Comparison of ENCODE assay signal across 8 cellular contexts in the genomic region with DNA sequence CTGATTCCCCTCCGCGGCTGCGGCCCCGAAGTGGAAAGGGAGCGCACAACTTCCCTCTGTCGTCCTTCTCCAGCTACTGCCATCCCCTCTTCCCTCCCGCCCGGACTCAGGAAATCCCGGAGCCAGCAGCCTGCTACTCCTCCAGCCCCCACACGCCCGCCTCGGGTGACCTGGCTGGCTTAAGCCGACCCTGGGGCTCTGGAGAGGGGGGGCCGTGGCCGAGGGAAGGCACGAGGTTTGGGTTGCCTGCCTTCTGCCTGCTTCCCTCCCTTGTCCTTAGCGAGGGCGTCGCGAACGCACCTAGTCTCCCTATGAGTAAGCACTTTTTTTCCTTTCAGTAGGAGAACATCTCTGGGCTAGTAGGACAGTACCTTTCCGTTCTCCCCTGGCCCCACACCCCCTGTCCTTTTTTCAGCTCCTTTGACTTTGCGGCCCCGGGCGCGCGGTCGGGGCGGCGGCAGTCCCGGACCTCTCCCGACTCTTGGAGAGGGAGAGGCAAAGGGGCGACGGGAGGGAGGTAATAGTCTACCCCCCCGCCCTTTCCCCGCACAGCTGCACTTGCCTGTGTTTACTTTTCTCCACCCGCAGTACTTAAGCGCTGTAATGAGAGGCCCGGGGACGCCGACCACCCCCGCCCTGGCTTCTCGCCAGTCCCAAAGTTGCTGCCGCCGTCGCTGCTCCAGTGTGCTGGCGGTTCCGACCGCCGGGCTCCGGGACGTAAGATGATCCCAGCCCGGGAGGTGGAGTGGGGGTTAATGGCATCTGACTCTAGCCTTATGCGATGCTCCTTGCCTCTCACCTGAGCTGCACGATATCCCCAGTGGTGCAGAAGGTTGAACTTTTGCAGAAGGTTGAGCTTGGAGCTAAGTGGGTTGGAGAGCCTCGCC. TPM values are rescaled to one million over a fixed set of nuclear protein-coding genes. Genes with fewer than 3 reads are reported as not detected.
DNase-seq lines count a peak whose midpoint lies in the region; ATAC-seq and TF ChIP-seq lines count a peak whose summit lies in the region.

No MANE protein-coding gene starts in this region.

- H3K27me3 ChIP-seq in right atrium auricular region: no peaks in the 10 kb centered on the region

- peaks cover 26% of the 10 kb centered on the region for H3K27me3 Mint-ChIP-seq in activated naive CD8-positive, alpha-beta T cell treated with anti-CD3 and anti-CD28 coated beads, Interleukin-2, amount 50 U/mL, for 24 hours
- no peaks in the 10 kb centered on the region for H3K27me3 Mint-ChIP-seq in progenitor cell of endocrine pancreas

- H3K27ac ChIP-seq in right atrium auricular region: peak overlapping the region; percentile 82 to 86

- no peaks in the 10 kb centered on the region for H3K36me3 Mint-ChIP-seq in activated naive CD8-positive, alpha-beta T cell treated with anti-CD3 and anti-CD28 coated beads, Interleukin-2, amount 50 U/mL, for 24 hours (ENCODE audit: low read depth)
- peaks cover 2% of the 10 kb centered on the region for H3K36me3 Mint-ChIP-seq in progenitor cell of endocrine pancreas (ENCODE audit: insufficient read depth)

- H3K4me1 ChIP-seq in right atrium auricular region: peaks cover 0 to 6% of the 10 kb centered on the region in 2 donors

- no peak overlapping the region for H3K27ac Mint-ChIP-seq in activated naive CD8-positive, alpha-beta T cell treated with anti-CD3 and anti-CD28 coated beads, Interleukin-2, amount 50 U/mL, for 24 hours
- peak overlapping the region; percentile 99 for H3K27ac Mint-ChIP-seq in progenitor cell of endocrine pancreas

- no peaks in the 10 kb centered on the region for H3K9me3 ChIP-seq in right atrium auricular region

- peak overlapping the region; percentile 64 for H3K4me3 Mint-ChIP-seq in activated naive CD8-positive, alpha-beta T cell treated with anti-CD3 and anti-CD28 coated beads, Interleukin-2, amount 50 U/mL, for 24 hours
- H3K4me3 Mint-ChIP-seq in progenitor cell of endocrine pancreas (ENCODE audit: low read depth): peak overlapping the region; percentile 97

- no peaks in the 10 kb centered on the region for H3K36me3 ChIP-seq in right atrium auricular region

- TF ChIP-seq CTCF in right atrium auricular region (IDR thresholded peaks at IDR 0.05): no peak
- TF ChIP-seq CTCF in progenitor cell of endocrine pancreas (IDR thresholded peaks at IDR 0.05; ENCODE audit: unreplicated experiment): no peak

- H3K9me3 Mint-ChIP-seq in activated naive CD8-positive, alpha-beta T cell treated with anti-CD3 and anti-CD28 coated beads, Interleukin-2, amount 50 U/mL, for 24 hours: no peaks in the 10 kb centered on the region
- H3K9me3 Mint-ChIP-seq in progenitor cell of endocrine pancreas (ENCODE audit: low read depth): no peaks in the 10 kb centered on the region

- no peaks in the 10 kb centered on the region for H3K4me1 Mint-ChIP-seq in activated naive CD8-positive, alpha-beta T cell treated with anti-CD3 and anti-CD28 coated beads, Interleukin-2, amount 50 U/mL, for 24 hours
- peaks cover 29% of the 10 kb centered on the region for H3K4me1 Mint-ChIP-seq in progenitor cell of endocrine pancreas (ENCODE audit: low read depth)

- peak overlapping the region; percentile 48 to 62 for H3K4me3 ChIP-seq in right atrium auricular region

- DNase-seq in COLO668 (lab: John Stamatoyannopoulos, UW; ENCODE audit: unreplicated experiment) (peak; percentile 37), NCI-H146 treated with DMSO at 0.1 percent for 48 hours (lab: John Stamatoyannopoulos, UW; ENCODE audit: unreplicated experiment) (peak; percentile 33), right atrium auricular region (ENCODE audit: low spot score) (no peak), progenitor cell of endocrine pancreas (ENCODE audit: low spot score, unreplicated experiment) (peak; percentile 54)
- DNase-seq in activated naive CD8-positive, alpha-beta T cell treated with anti-CD3 and anti-CD28 coated beads, Interleukin-2, amount 50 U/mL, for 24 hours: peak; percentile 2
- DNase-seq in effector CD4-positive, alpha-beta T cell: no peak

- ATAC-seq in GM21576 (IDR thresholded peaks at IDR 0.05; ENCODE audit: unreplicated experiment) (peak; percentile 15), GM18858 (IDR thresholded peaks at IDR 0.05; ENCODE audit: unreplicated experiment) (no peak)
- ATAC-seq in activated naive CD8-positive, alpha-beta T cell treated with anti-CD3 and anti-CD28 coated beads, Interleukin-2, amount 50 U/mL, for 24 hours: peak; percentile 35

RNA-seq across cellular contexts. Expression of a gene that starts 0.9 kb away (rescaled TPM):
- 10 to 100 TPM; 33.4 to 40.1 TPM for total RNA-seq in right atrium auricular region
- 98.7 and 106 TPM in 2 replicates for total RNA-seq in progenitor cell of endocrine pancreas

Comparison
In these comparisons a context has a peak if more than half of its experiments do, and no peak if none do; other contexts are left out.
1. DNase-seq: peak in COLO668 (single experiment), NCI-H146 treated with DMSO at 0.1 percent for 48 hours (single experiment), activated naive CD8-positive, alpha-beta T cell treated with anti-CD3 and anti-CD28 coated beads, Interleukin-2, amount 50 U/mL, for 24 hours (single experiment) and progenitor cell of endocrine pancreas (single experiment); none in right atrium auricular region (single experiment) and effector CD4-positive, alpha-beta T cell (single experiment).